ENCODE assay signal across 13 cellular contexts in genomic region chr16:27640277-27640600, GRCh38.
DNase-seq lines count a peak whose midpoint lies in the region; ATAC-seq and TF ChIP-seq lines count a peak whose summit lies in the region.
"Had no signal": no experiment of that assay in that cellular context is flagged by ENCODE, and none has a peak within 500 bp of the region (broad histone marks: within the 10 kb centered on the region; RNA-seq: fewer than 3 reads in every experiment).

No MANE protein-coding gene starts in this region.

- H3K79me2 ChIP-seq in trophoblast cell (ENCODE audit: control insufficient read depth, insufficient read depth, low read length, poor library complexity), result no peaks in the 10 kb centered on the region

- no peak overlapping the region for H2BK12ac ChIP-seq in trophoblast cell (ENCODE audit: low read length)

- H3K36me3 ChIP-seq in trophoblast cell (ENCODE audit: control insufficient read depth in 1 of 2, insufficient read depth in 2 of 2, low read length in 2 of 2), result no peaks in the 10 kb centered on the region
- no peaks in the 10 kb centered on the region for H3K36me3 ChIP-seq in transverse colon

- H3K9ac ChIP-seq in trophoblast cell (ENCODE audit: low read length), result no peak overlapping the region

- TF ChIP-seq CTCF in foreskin keratinocyte (conservative IDR thresholded peaks at IDR 0.05) (no peak), transverse colon (IDR thresholded peaks at IDR 0.05) (no peak)

- no peak overlapping the region for H3K4ac ChIP-seq in trophoblast cell (ENCODE audit: low read depth, low read length)

- H4K12ac ChIP-seq in trophoblast cell (ENCODE audit: low read depth, low read length), result no peak overlapping the region

- WGBS in trophoblast cell (ENCODE audit: extremely low coverage, insufficient coverage, insufficient read length), result no CpG with 5 or more reads among the region's 6 CpGs
- 81% methylated on average over 5 of the region's 6 CpGs; no CpG with 5 or more reads in 1 of the 2 donors for WGBS in transverse colon (ENCODE audit: low coverage in 1 of 2), 2 donors

- DNase-seq in DMS 273 (lab: John Stamatoyannopoulos, UW; ENCODE audit: unreplicated experiment) (peak; percentile 62), DMS 273 treated with DMSO at 0.1 percent for 48 hours (lab: John Stamatoyannopoulos, UW) (no peak), NCI-H69 (lab: John Stamatoyannopoulos, UW) (peak; percentile 87), foreskin keratinocyte (peak in 1 of 2 donors; percentile 23), putamen (ENCODE audit: low spot score) (peak; percentile 85), trophoblast cell (no peak), transverse colon (no peak)
- DNase-seq: activated CD8-positive, alpha-beta memory T cell treated with anti-CD3 and anti-CD28 coated beads, Interleukin-2, amount 50 U/mL, for 48 hours; glutamatergic neuron; NCI-H446 treated with DMSO at 0.1 percent for 48 hours; T-cell had no signal

- H2AFZ ChIP-seq in trophoblast cell (ENCODE audit: insufficient read depth, low read length, poor library complexity), result no peak overlapping the region

- H2BK120ac ChIP-seq in trophoblast cell (ENCODE audit: insufficient read depth, low read length, poor library complexity), result no peak overlapping the region

- no peak overlapping the region for H2BK5ac ChIP-seq in trophoblast cell (ENCODE audit: low read depth, low read length, poor library complexity)

- TF ChIP-seq EP300 in transverse colon (IDR thresholded peaks at IDR 0.05; ENCODE audit: low read depth), result no peak

- in situ Hi-C loops in transverse colon (cut with MboI; ENCODE audit: low pct_ligation_motif_present in 1 of 4, low pct_unique_long_range_greater_than_20kb in 1 of 4, low sequenced_read_pairs in 3 of 4), result no loop called here

- H3K27me3 ChIP-seq in foreskin keratinocyte (no peaks in the 10 kb centered on the region), trophoblast cell (ENCODE audit: insufficient read depth, low read length) (no peaks in the 10 kb centered on the region), transverse colon (no peaks in the 10 kb centered on the region)

- H3K4me1 ChIP-seq in foreskin keratinocyte, result no peaks in the 10 kb centered on the region
- no peaks in the 10 kb centered on the region for H3K4me1 ChIP-seq in trophoblast cell (ENCODE audit: control insufficient read depth in 1 of 2, insufficient read depth in 2 of 2, low read length in 2 of 2)
- H3K4me1 ChIP-seq in transverse colon, result peaks cover 0 to 4% (median 0%) of the 10 kb centered on the region in 4 donors

- H4K91ac ChIP-seq in trophoblast cell (ENCODE audit: low read depth, low read length), result no peak overlapping the region

- H2AK5ac ChIP-seq in trophoblast cell (ENCODE audit: low read length), result no peak overlapping the region

- H3K4me3 ChIP-seq in trophoblast cell (ENCODE audit: low read depth, low read length) (no peak overlapping the region), transverse colon (no peak overlapping the region)

- no peak overlapping the region for H4K8ac ChIP-seq in trophoblast cell (ENCODE audit: low read depth, low read length)

- no peak overlapping the region for H3K27ac ChIP-seq in foreskin keratinocyte
- no peak overlapping the region for H3K27ac ChIP-seq in trophoblast cell (ENCODE audit: low read depth, low read length)
- H3K27ac ChIP-seq in transverse colon, result no peak overlapping the region
- H3K27ac ChIP-seq: 22Rv1 had no signal

- no peak overlapping the region for H3K4me2 ChIP-seq in trophoblast cell (ENCODE audit: low read length)

- no peak overlapping the region for H3K14ac ChIP-seq in trophoblast cell (ENCODE audit: low read length)

- peak; percentile 78 for ATAC-seq in foreskin keratinocyte
- ATAC-seq in GM18870 (IDR thresholded peaks at IDR 0.05; ENCODE audit: unreplicated experiment), result no peak
- ATAC-seq: T-cell had no signal

- no peak overlapping the region for H3K18ac ChIP-seq in trophoblast cell (ENCODE audit: low read length)

- TF ChIP-seq POLR2A in transverse colon (IDR thresholded peaks at IDR 0.05), result no peak

- no peaks in the 10 kb centered on the region for H3K9me3 ChIP-seq in trophoblast cell (ENCODE audit: insufficient read depth, low read depth, low read length)
- H3K9me3 ChIP-seq in transverse colon, result no peaks in the 10 kb centered on the region

- no peak overlapping the region for H3K23ac ChIP-seq in trophoblast cell (ENCODE audit: low read length)

- no peaks in the 10 kb centered on the region for H3K79me1 ChIP-seq in trophoblast cell (ENCODE audit: low read length)

- intact Hi-C loops in transverse colon (cut with DNase I; ENCODE audit: low total_unique reads), result no loop called here

Comparison
In these comparisons a context has a peak if more than half of its experiments do, and no peak if none do; other contexts are left out.
1. DNase-seq: peak in DMS 273 (single experiment), NCI-H69 (single experiment) and putamen (single experiment); none in DMS 273 treated with DMSO at 0.1 percent for 48 hours (single experiment), trophoblast cell (0 of 2) and transverse colon (single experiment).